ENCODE assay signal across 10 cellular contexts in genomic region chr2:234451852-234452625, GRCh38. TPM values are rescaled to one million over a fixed set of nuclear protein-coding genes. Genes with fewer than 3 reads are reported as not detected.
DNase-seq lines count a peak whose midpoint lies in the region; ATAC-seq and TF ChIP-seq lines count a peak whose summit lies in the region.
"Had no signal": no experiment of that assay in that cellular context is flagged by ENCODE, and none has a peak within 500 bp of the region (broad histone marks: within the 10 kb centered on the region; RNA-seq: fewer than 3 reads in every experiment).

No MANE protein-coding gene starts in this region.

- no peaks in the 10 kb centered on the region for H3K36me3 ChIP-seq in brain microvascular endothelial cell (replicated peaks)

- no peak overlapping the region for H3K4me3 ChIP-seq in brain microvascular endothelial cell (ENCODE audit: low read depth, low read length)

- CTCF ChIA-PET in CD4-positive, alpha-beta T cell (lab: Charles Lee), result interaction anchor here (0.7 to 2.3 kb wide), 6 partner anchors 9 to 317 kb away, joined by 3 to 7 read pairs (median 4); no protein-coding TSS in a partner anchor

- in situ Hi-C loops in brain microvascular endothelial cell (cut with HindIII; ENCODE audit: low pct_ligation_motif_present, low sequenced_read_pairs), result no loop called here

- intact Hi-C loops in CD4-positive, alpha-beta T cell (cut with DNase I, micrococcal nuclease), result loop anchor here (1.0 to 5.0 kb wide), 5 partner anchors 12 to 80 kb away; no protein-coding TSS in a partner anchor

- peak overlapping the region; percentile 93 for H3K27ac ChIP-seq in CD4-positive, alpha-beta T cell (ENCODE audit: low read depth, low read length)
- H3K27ac ChIP-seq in brain microvascular endothelial cell, result peak overlapping the region; percentile 99
- H3K27ac ChIP-seq: HL-60 had no signal

- H3K4me3 Mint-ChIP-seq in CD4-positive, alpha-beta T cell, result peak overlapping the region; percentile 89
- H3K4me3 Mint-ChIP-seq in natural killer cell treated with Interleukin-12 subunit alpha and Interleukin-12 subunit beta and Interleukin-15 and Interleukin-18, amount 100 ng/mL, for 72 hours, result peak overlapping the region; percentile 80

- peak; percentile 10 for ATAC-seq in CD4-positive, alpha-beta T cell (ENCODE audit: poor library complexity)
- no peak for ATAC-seq in natural killer cell treated with Interleukin-12 subunit alpha and Interleukin-12 subunit beta and Interleukin-15 and Interleukin-18, amount 100 ng/mL, for 72 hours
- ATAC-seq in HG02623 (IDR thresholded peaks at IDR 0.05; ENCODE audit: unreplicated experiment), result no peak

- peaks cover 1% of the 10 kb centered on the region for H3K9me3 Mint-ChIP-seq in CD4-positive, alpha-beta T cell
- H3K9me3 Mint-ChIP-seq in natural killer cell treated with Interleukin-12 subunit alpha and Interleukin-12 subunit beta and Interleukin-15 and Interleukin-18, amount 100 ng/mL, for 72 hours, result no peaks in the 10 kb centered on the region

- no peak for TF ChIP-seq CTCF in CD4-positive, alpha-beta T cell (IDR thresholded peaks at IDR 0.05)
- TF ChIP-seq CTCF in brain microvascular endothelial cell (IDR thresholded peaks at IDR 0.05; ENCODE audit: low read depth, low read length, missing control alignments), result no peak

- POLR2A ChIA-PET in CD4-positive, alpha-beta T cell (lab: Charles Lee), result interaction anchor here (0.6 to 12.5 kb wide), 15 partner anchors 8 to 160 kb away, joined by 3 to 376 read pairs (median 39); partner anchors contain the start of gene ARL4C

- no peaks in the 10 kb centered on the region for H3K27me3 ChIP-seq in CD4-positive, alpha-beta T cell (ENCODE audit: control insufficient read depth, insufficient read depth, low read length)
- H3K27me3 ChIP-seq in brain microvascular endothelial cell (replicated peaks), result no peaks in the 10 kb centered on the region

- H3K27me3 Mint-ChIP-seq in CD4-positive, alpha-beta T cell, result peaks cover 5% of the 10 kb centered on the region
- no peaks in the 10 kb centered on the region for H3K27me3 Mint-ChIP-seq in natural killer cell treated with Interleukin-12 subunit alpha and Interleukin-12 subunit beta and Interleukin-15 and Interleukin-18, amount 100 ng/mL, for 72 hours

- H3K9me3 ChIP-seq in CD4-positive, alpha-beta T cell (ENCODE audit: control insufficient read depth, low read length), result no peaks in the 10 kb centered on the region

- H3K4me1 Mint-ChIP-seq in CD4-positive, alpha-beta T cell (ENCODE audit: low read depth), result peaks cover 89% of the 10 kb centered on the region
- peaks cover 65 to 67% of the 10 kb centered on the region in 2 donors for H3K4me1 Mint-ChIP-seq in natural killer cell treated with Interleukin-12 subunit alpha and Interleukin-12 subunit beta and Interleukin-15 and Interleukin-18, amount 100 ng/mL, for 72 hours (ENCODE audit: low read depth in 2 of 2)

- peak overlapping the region; percentile 92 for H3K27ac Mint-ChIP-seq in CD4-positive, alpha-beta T cell
- H3K27ac Mint-ChIP-seq in natural killer cell treated with Interleukin-12 subunit alpha and Interleukin-12 subunit beta and Interleukin-15 and Interleukin-18, amount 100 ng/mL, for 72 hours, result peak overlapping the region; percentile 91 to 95

- peaks cover 69% of the 10 kb centered on the region for H3K36me3 Mint-ChIP-seq in CD4-positive, alpha-beta T cell (ENCODE audit: low read depth)
- H3K36me3 Mint-ChIP-seq in natural killer cell treated with Interleukin-12 subunit alpha and Interleukin-12 subunit beta and Interleukin-15 and Interleukin-18, amount 100 ng/mL, for 72 hours, result peaks cover 12% of the 10 kb centered on the region

- no peak for DNase-seq in CD4-positive, alpha-beta T cell
- DNase-seq in LoVo (ENCODE audit: low spot score), result peak; percentile 26
- DNase-seq in brain microvascular endothelial cell, result peak; percentile 93
- no peak for DNase-seq in natural killer cell treated with Interleukin-12 subunit alpha and Interleukin-12 subunit beta and Interleukin-15 and Interleukin-18, amount 100 ng/mL, for 72 hours (ENCODE audit: low spot score)
- DNase-seq in C1 segment of cervical spinal cord (lab: John Stamatoyannopoulos, UW), result no peak
- DNase-seq in SKM-1 treated with dmso at 0.1 percent for 144 hours (lab: John Stamatoyannopoulos, UW; ENCODE audit: unreplicated experiment), result no peak
- DNase-seq in islet precursor cell, result no peak
- DNase-seq: NCI-H69 had no signal

RNA-seq across cellular contexts. Expression of gene ARL4C, which starts 44.8 kb away (rescaled TPM):
- total RNA-seq in CD4-positive, alpha-beta T cell, result 100 to 1,000 TPM; 469 to 471 TPM
- total RNA-seq in natural killer cell treated with Interleukin-12 subunit alpha and Interleukin-12 subunit beta and Interleukin-15 and Interleukin-18, amount 100 ng/mL, for 72 hours, result 100 to 1,000 TPM in 1 of 2 donors, 10 to 100 TPM in 1; 99.5 to 136 TPM

Comparison
In these comparisons a context has a peak if more than half of its experiments do, and no peak if none do; other contexts are left out.
1. DNase-seq: peak in LoVo (single experiment) and brain microvascular endothelial cell (single experiment); none in CD4-positive, alpha-beta T cell (0 of 10), natural killer cell treated with Interleukin-12 subunit alpha and Interleukin-12 subunit beta and Interleukin-15 and Interleukin-18, amount 100 ng/mL, for 72 hours (single experiment), C1 segment of cervical spinal cord (0 of 14), SKM-1 treated with dmso at 0.1 percent for 144 hours (single experiment) and islet precursor cell (single experiment).